ENCODE assay signal across 8 cellular contexts in genomic region chr1:43530483-43531452, GRCh38. TPM values are rescaled to one million over a fixed set of nuclear protein-coding genes. Genes with fewer than 3 reads are reported as not detected.
DNase-seq lines count a peak whose midpoint lies in the region; ATAC-seq and TF ChIP-seq lines count a peak whose summit lies in the region.

Gene PTPRF (plus strand): TSS chr1:43530883. CDS start chr1:43545076, 14,193 bp downstream.

- intact Hi-C loops in esophagus muscularis mucosa (cut with DNase I) (loop anchor here (10.0 kb wide), 1 partner anchor 404 kb away; the partner anchor contains the start of gene ARTN), thyroid gland (cut with DNase I) (no loop called here)

- TF ChIP-seq CTCF in esophagus muscularis mucosa (IDR thresholded peaks at IDR 0.05) (no peak), thyroid gland (IDR thresholded peaks at IDR 0.05) (no peak)

- WGBS in esophagus muscularis mucosa, result no CpG with 5 or more reads among the region's 97 CpGs
- 0% methylated on average over 4 to 11 of the region's 97 CpGs for WGBS in thyroid gland, 2 donors

- peak within 1 kb of the TSS; percentile 85 to 86 for H3K9ac ChIP-seq in mucosa of rectum (ENCODE audit: low read depth in 1 of 2, low read length in 2 of 2)

- no peaks in the 10 kb centered on the region for H3K9me3 ChIP-seq in esophagus muscularis mucosa
- H3K9me3 ChIP-seq in mucosa of rectum (ENCODE audit: control insufficient read depth in 2 of 2, low read length in 2 of 2), result no peaks in the 10 kb centered on the region
- no peaks in the 10 kb centered on the region for H3K9me3 ChIP-seq in thyroid gland

- H3K4me1 ChIP-seq in esophagus muscularis mucosa, result peaks cover 12 to 59% (median 52%) of the 10 kb centered on the region in 4 donors
- peaks cover 22 to 43% of the 10 kb centered on the region in 2 donors for H3K4me1 ChIP-seq in mucosa of rectum (ENCODE audit: control insufficient read depth in 2 of 2, insufficient read depth in 2 of 2, low read length in 2 of 2)
- peaks cover 15 to 20% of the 10 kb centered on the region in 2 donors for H3K4me1 ChIP-seq in thyroid gland

- H3K27ac ChIP-seq in esophagus muscularis mucosa (replicated peaks in 1 of 4) (peak within 1 kb of the TSS; percentile 83 to 92 (median 89)), mucosa of rectum (ENCODE audit: low read depth in 2 of 2, low read length in 2 of 2) (peak within 1 kb of the TSS; percentile 84 to 86), thyroid gland (peak within 1 kb of the TSS; percentile 55 to 74 (median 58))

- H3K36me3 ChIP-seq in esophagus muscularis mucosa, result no peaks in the 10 kb centered on the region
- no peaks in the 10 kb centered on the region for H3K36me3 ChIP-seq in mucosa of rectum (ENCODE audit: control insufficient read depth in 2 of 2, insufficient read depth in 2 of 2, low read length in 2 of 2)
- H3K36me3 ChIP-seq in thyroid gland, result no peaks in the 10 kb centered on the region

- peak; percentile 58 for DNase-seq in NCI-H1436 (lab: John Stamatoyannopoulos, UW)
- no peak for DNase-seq in NCI-H1436 treated with DMSO at 0.1 percent for 48 hours (lab: John Stamatoyannopoulos, UW)
- peak; percentile 56 for DNase-seq in NCI-H2171 treated with DMSO at 0.1 percent for 48 hours (lab: John Stamatoyannopoulos, UW)
- DNase-seq in activated CD8-positive, alpha-beta memory T cell treated with anti-CD3 and anti-CD28 coated beads, Interleukin-2, amount 50 U/mL, for 48 hours, result peak; percentile 66
- DNase-seq in esophagus muscularis mucosa (ENCODE audit: extremely low spot score), result no peak
- DNase-seq in thyroid gland, result peak; percentile 73 to 75

- no peak for ATAC-seq in HG03039 (IDR thresholded peaks at IDR 0.05; ENCODE audit: unreplicated experiment)

- TF ChIP-seq EP300 in esophagus muscularis mucosa (IDR thresholded peaks at IDR 0.05), result no peak

- H3K27me3 ChIP-seq in esophagus muscularis mucosa (no peaks in the 10 kb centered on the region), mucosa of rectum (ENCODE audit: control insufficient read depth in 2 of 2, insufficient read depth in 2 of 2, low read length in 2 of 2) (no peaks in the 10 kb centered on the region), thyroid gland (no peaks in the 10 kb centered on the region)

- H3K4me3 ChIP-seq in esophagus muscularis mucosa, result peak within 1 kb of the TSS; percentile 80 to 98 (median 90)
- H3K4me3 ChIP-seq in mucosa of rectum (ENCODE audit: low read length in 2 of 2), result peak within 1 kb of the TSS; percentile 82 to 83
- H3K4me3 ChIP-seq in thyroid gland (replicated peaks in 1 of 3), result peak within 1 kb of the TSS in 2 of 3 donors; percentile 42 to 81

- TF ChIP-seq POLR2A in esophagus muscularis mucosa (IDR thresholded peaks at IDR 0.05; ENCODE audit: low read depth) (no peak), thyroid gland (IDR thresholded peaks at IDR 0.05) (peak in 1 of 2 donors; percentile 76)

RNA-seq across cellular contexts. Expression of gene PTPRF, which starts in this region (rescaled TPM):
- total RNA-seq in esophagus muscularis mucosa, result 10 to 100 TPM; 33.8 to 84.2 (median 53.7) TPM
- 10 to 100 TPM; 53.2 to 80.6 (median 71.7) TPM for total RNA-seq in thyroid gland

Comparison
In these comparisons a context has a peak if more than half of its experiments do, and no peak if none do; other contexts are left out.
1. DNase-seq: peak in NCI-H1436 (single experiment), NCI-H2171 treated with DMSO at 0.1 percent for 48 hours (single experiment), activated CD8-positive, alpha-beta memory T cell treated with anti-CD3 and anti-CD28 coated beads, Interleukin-2, amount 50 U/mL, for 48 hours (single experiment) and thyroid gland (2 of 2); none in NCI-H1436 treated with DMSO at 0.1 percent for 48 hours (single experiment) and esophagus muscularis mucosa (single experiment).
2. Peak in every context shown above with its lines, with median percentiles within 50 percentile points of each other: H3K27ac ChIP-seq and H3K4me3 ChIP-seq.